In the genomic region with DNA sequence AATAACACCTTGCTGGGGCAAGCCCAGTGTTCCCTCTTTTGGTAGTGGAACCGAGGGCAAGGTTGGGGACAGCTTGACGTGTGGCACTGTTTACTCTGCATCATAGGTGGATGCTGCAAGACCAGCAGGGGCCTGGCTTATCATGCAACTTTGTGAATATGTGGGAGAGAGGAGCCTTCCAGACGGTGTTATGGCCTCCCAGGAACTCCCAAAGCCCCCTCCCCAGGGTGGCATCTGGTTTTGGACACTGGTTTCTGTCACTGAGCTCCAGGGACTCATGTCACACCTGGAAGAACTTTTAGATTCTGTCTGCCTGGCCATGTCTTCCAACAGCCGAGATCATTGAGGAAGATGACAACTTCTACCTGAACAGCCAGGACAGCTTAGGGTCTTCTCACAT, we compare ENCODE assay signal across 19 cellular contexts. TPM values are rescaled to one million over a fixed set of nuclear protein-coding genes. Genes with fewer than 3 reads are reported as not detected.
A peak's percentile ranks its signal among the peaks of the same experiment; 100 is the strongest.
DNase-seq lines count a peak whose midpoint lies in the region; ATAC-seq and TF ChIP-seq lines count a peak whose summit lies in the region.
"Had no signal": no experiment of that assay in that cellular context is flagged by ENCODE, and none has a peak within 500 bp of the region (broad histone marks: within the 10 kb centered on the region; RNA-seq: fewer than 3 reads in every experiment).

No MANE protein-coding gene starts in this region.

- H3K4me1 Mint-ChIP-seq in CD4-positive, CD25-positive, alpha-beta regulatory T cell: peaks cover 6 to 39% (median 19%) of the 10 kb centered on the region in 4 donors
- peaks cover 26 to 33% (median 30%) of the 10 kb centered on the region in 3 donors for H3K4me1 Mint-ChIP-seq in T-cell

- no peak overlapping the region for H2AFZ ChIP-seq in neural cell (ENCODE audit: low read depth, low read length)

- H3K4me3 ChIP-seq in CD4-positive, CD25-positive, alpha-beta regulatory T cell (ENCODE audit: low read depth, low read length): peak overlapping the region; percentile 34
- H3K4me3 ChIP-seq in neural cell (ENCODE audit: low read length): peak overlapping the region; percentile 63
- H3K4me3 ChIP-seq: GM23248 had no signal

- no peaks in the 10 kb centered on the region for H3K36me3 ChIP-seq in CD4-positive, CD25-positive, alpha-beta regulatory T cell (ENCODE audit: control insufficient read depth, insufficient read depth, low read length)
- H3K36me3 ChIP-seq in neural cell (ENCODE audit: insufficient read depth, low read length): no peaks in the 10 kb centered on the region
- H3K36me3 ChIP-seq: upper lobe of left lung had no signal

- H3K4me2 ChIP-seq in neural cell (ENCODE audit: low read length): no peak overlapping the region

- H3K36me3 Mint-ChIP-seq in CD4-positive, CD25-positive, alpha-beta regulatory T cell: no peaks in the 10 kb centered on the region
- H3K36me3 Mint-ChIP-seq in T-cell: no peaks in the 10 kb centered on the region

- peak overlapping the region; percentile 73 for H3K27ac ChIP-seq in CD4-positive, CD25-positive, alpha-beta regulatory T cell (ENCODE audit: insufficient read depth, low read length, poor library complexity, severe bottlenecking)
- H3K27ac ChIP-seq in neural cell (ENCODE audit: low read length) (peak overlapping the region; percentile 22), caudate nucleus (ENCODE audit: low read depth, low read length) (no peak overlapping the region)
- H3K27ac ChIP-seq: 22Rv1, GM23248 had no signal

- peaks cover 25% of the 10 kb centered on the region for H3K4me1 ChIP-seq in CD4-positive, CD25-positive, alpha-beta regulatory T cell (ENCODE audit: control insufficient read depth, insufficient read depth, low read length, poor library complexity, severe bottlenecking)

- H3K9me3 ChIP-seq in CD4-positive, CD25-positive, alpha-beta regulatory T cell (ENCODE audit: control insufficient read depth in 2 of 2, low read length in 2 of 2): no peaks in the 10 kb centered on the region
- peaks cover 4% of the 10 kb centered on the region for H3K9me3 ChIP-seq in neural cell (ENCODE audit: low read length)
- H3K9me3 ChIP-seq: upper lobe of left lung had no signal

- H3F3A ChIP-seq in neural cell (ENCODE audit: insufficient read depth, low read length, poor library complexity, severe bottlenecking): no peaks in the 10 kb centered on the region

- ATAC-seq in CD4-positive, CD25-positive, alpha-beta regulatory T cell (ENCODE audit: low read depth in 2 of 2): no peak
- ATAC-seq in T-cell (replicated peaks in 1 of 4) (no peak), GM21526 (IDR thresholded peaks at IDR 0.05; ENCODE audit: low FRiP score, unreplicated experiment) (no peak), HG03457 (IDR thresholded peaks at IDR 0.05; ENCODE audit: unreplicated experiment) (no peak)
- ATAC-seq: natural killer cell treated with Interleukin-12 subunit alpha and Interleukin-12 subunit beta and Interleukin-15 and Interleukin-18, amount 100 ng/mL, for 72 hours; stimulated activated memory B cell treated with anti-CD40 and anti-IgM and Interleukin-4, amounts not matched to agents 10 μg/mL and 1 μg/mL and 100 μg/mL, for 72 hours had no signal

- H3K4me3 Mint-ChIP-seq in CD4-positive, CD25-positive, alpha-beta regulatory T cell: peak overlapping the region in 3 of 4 donors; percentile 81 to 89 (median 86)
- peak overlapping the region in 2 of 3 donors; percentile 76 to 78 for H3K4me3 Mint-ChIP-seq in T-cell
- H3K4me3 Mint-ChIP-seq: activated T-helper 1 cell treated with anti-CD3 and anti-CD28 coated beads, Interleukin-12 subunit alpha, Interleukin-12 subunit beta, Interleukin-2, Interleukin-4 antibody, amounts not matched to agents 30 ng/mL and 10 ng/mL and 1 ng/mL, durations not matched to agents 14 hours and 24 hours and 36 hours; natural killer cell treated with Interleukin-12 subunit alpha and Interleukin-12 subunit beta and Interleukin-15 and Interleukin-18, amount 100 ng/mL, for 72 hours had no signal

- no peaks in the 10 kb centered on the region for H4K20me1 ChIP-seq in neural cell (ENCODE audit: insufficient read depth)

- no peaks in the 10 kb centered on the region for H3K27me3 ChIP-seq in CD4-positive, CD25-positive, alpha-beta regulatory T cell (ENCODE audit: control insufficient read depth, insufficient read depth, low read length)
- H3K27me3 ChIP-seq in neural cell (ENCODE audit: insufficient read depth, low read depth, low read length): no peaks in the 10 kb centered on the region
- H3K27me3 ChIP-seq: upper lobe of left lung had no signal

- no peak overlapping the region for H3K9ac ChIP-seq in neural cell (ENCODE audit: low read length)
- H3K9ac ChIP-seq: GM23248 had no signal

- no peak for TF ChIP-seq RAD21 in neural cell (conservative IDR thresholded peaks at IDR 0.05)

- H3K9me3 Mint-ChIP-seq in CD4-positive, CD25-positive, alpha-beta regulatory T cell: peaks cover 0 to 3% (median 0%) of the 10 kb centered on the region in 7 donors
- peaks cover 0 to 9% (median 4%) of the 10 kb centered on the region in 3 donors for H3K9me3 Mint-ChIP-seq in T-cell
- H3K9me3 Mint-ChIP-seq: natural killer cell treated with Interleukin-12 subunit alpha and Interleukin-12 subunit beta and Interleukin-15 and Interleukin-18, amount 100 ng/mL, for 72 hours had no signal

- H3K27ac Mint-ChIP-seq in CD4-positive, CD25-positive, alpha-beta regulatory T cell: peak overlapping the region; percentile 51 to 94 (median 87)
- H3K27ac Mint-ChIP-seq in T-cell: peak overlapping the region; percentile 81 to 91
- H3K27ac Mint-ChIP-seq: activated B cell treated with CpG ODN at 0.5 μM for 24 hours; activated naive CD4-positive, alpha-beta T cell treated with anti-CD3 and anti-CD28 coated beads for 36 hours; activated T-helper 1 cell treated with anti-CD3 and anti-CD28 coated beads, Interleukin-12 subunit alpha, Interleukin-12 subunit beta, Interleukin-2, Interleukin-4 antibody, amounts not matched to agents 30 ng/mL and 10 ng/mL and 1 ng/mL, durations not matched to agents 14 hours and 24 hours and 36 hours had no signal

- no peaks in the 10 kb centered on the region for H3K9me2 ChIP-seq in neural cell (ENCODE audit: insufficient read depth, low read length)

- peak; percentile 33 for DNase-seq in NCI-H1105 treated with DMSO at 0.1 percent for 48 hours (lab: John Stamatoyannopoulos, UW)
- DNase-seq in NCI-H1105 (lab: John Stamatoyannopoulos, UW): no peak
- DNase-seq in CD4-positive, CD25-positive, alpha-beta regulatory T cell: no peak
- DNase-seq in T-cell: no peak
- DNase-seq in caudate nucleus (lab: John Stamatoyannopoulos, UW): no peak
- DNase-seq: activated B cell treated with CpG ODN at 0.5 μM for 24 hours, GM23248, left cardiac atrium, NCI-H2081 treated with DMSO at 0.1 percent for 48 hours had no signal

- TF ChIP-seq EP300 in neural cell (conservative IDR thresholded peaks at IDR 0.05; ENCODE audit: poor library complexity, severe bottlenecking): no peak

- no peak for TF ChIP-seq CTCF in neural cell (IDR thresholded peaks at IDR 0.05; ENCODE audit: poor library complexity, severe bottlenecking)

- no peaks in the 10 kb centered on the region for H3K79me2 ChIP-seq in neural cell (replicated peaks; ENCODE audit: insufficient read depth, low read length)

- CTCF ChIA-PET in T-cell (lab: Charles Lee): interaction anchor here (0.6 to 2.7 kb wide), 7 partner anchors 11 to 323 kb away, joined by 3 to 38 read pairs (median 4); partner anchors contain the start of gene SUSD4 (in 1 of the 2)

- peaks cover 9% of the 10 kb centered on the region for H3K27me3 Mint-ChIP-seq in CD4-positive, CD25-positive, alpha-beta regulatory T cell
- H3K27me3 Mint-ChIP-seq in T-cell: no peaks in the 10 kb centered on the region

- POLR2A ChIA-PET in T-cell (lab: Charles Lee): interaction anchor here in 1 of 2 donors (0.6 kb wide), 1 partner anchor 210 kb away, joined by 3 read pairs; no protein-coding TSS in a partner anchor

TF ChIP-seq in neural cell, 6 proteins besides CTCF, POLR2A, EP300 and RAD21:
- TF ChIP-seq POLR2AphosphoS5 (IDR thresholded peaks at IDR 0.05) (no peak), MXI1 (conservative IDR thresholded peaks at IDR 0.05; ENCODE audit: poor library complexity, severe bottlenecking) (no peak), EZH2 (IDR thresholded peaks at IDR 0.05; ENCODE audit: borderline replicate concordance, insufficient read depth, low read length, poor library complexity, severe bottlenecking) (no peak), SMC3 (conservative IDR thresholded peaks at IDR 0.05; ENCODE audit: poor library complexity) (no peak), TAF1 (IDR thresholded peaks at IDR 0.05; ENCODE audit: low read depth) (no peak)
- TF ChIP-seq, protein P1, sequence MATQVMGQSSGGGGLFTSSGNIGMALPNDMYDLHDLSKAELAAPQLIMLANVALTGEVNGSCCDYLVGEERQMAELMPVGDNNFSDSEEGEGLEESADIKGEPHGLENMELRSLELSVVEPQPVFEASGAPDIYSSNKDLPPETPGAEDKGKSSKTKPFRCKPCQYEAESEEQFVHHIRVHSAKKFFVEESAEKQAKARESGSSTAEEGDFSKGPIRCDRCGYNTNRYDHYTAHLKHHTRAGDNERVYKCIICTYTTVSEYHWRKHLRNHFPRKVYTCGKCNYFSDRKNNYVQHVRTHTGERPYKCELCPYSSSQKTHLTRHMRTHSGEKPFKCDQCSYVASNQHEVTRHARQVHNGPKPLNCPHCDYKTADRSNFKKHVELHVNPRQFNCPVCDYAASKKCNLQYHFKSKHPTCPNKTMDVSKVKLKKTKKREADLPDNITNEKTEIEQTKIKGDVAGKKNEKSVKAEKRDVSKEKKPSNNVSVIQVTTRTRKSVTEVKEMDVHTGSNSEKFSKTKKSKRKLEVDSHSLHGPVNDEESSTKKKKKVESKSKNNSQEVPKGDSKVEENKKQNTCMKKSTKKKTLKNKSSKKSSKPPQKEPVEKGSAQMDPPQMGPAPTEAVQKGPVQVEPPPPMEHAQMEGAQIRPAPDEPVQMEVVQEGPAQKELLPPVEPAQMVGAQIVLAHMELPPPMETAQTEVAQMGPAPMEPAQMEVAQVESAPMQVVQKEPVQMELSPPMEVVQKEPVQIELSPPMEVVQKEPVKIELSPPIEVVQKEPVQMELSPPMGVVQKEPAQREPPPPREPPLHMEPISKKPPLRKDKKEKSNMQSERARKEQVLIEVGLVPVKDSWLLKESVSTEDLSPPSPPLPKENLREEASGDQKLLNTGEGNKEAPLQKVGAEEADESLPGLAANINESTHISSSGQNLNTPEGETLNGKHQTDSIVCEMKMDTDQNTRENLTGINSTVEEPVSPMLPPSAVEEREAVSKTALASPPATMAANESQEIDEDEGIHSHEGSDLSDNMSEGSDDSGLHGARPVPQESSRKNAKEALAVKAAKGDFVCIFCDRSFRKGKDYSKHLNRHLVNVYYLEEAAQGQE (IDR thresholded peaks at IDR 0.05; ENCODE audit: borderline replicate concordance): no peak

RNA-seq across cellular contexts. Expression of gene TLR5, which starts 1.4 kb away (rescaled TPM):
- 0.84 TPM for total RNA-seq in CD4-positive, CD25-positive, alpha-beta regulatory T cell
- polyA plus RNA-seq in CD4-positive, CD25-positive, alpha-beta regulatory T cell: 1 to 10 TPM; 4.7 to 9.5 (median 6.2) TPM
- total RNA-seq in T-cell: 1 to 10 TPM; 2.5 to 8.1 (median 3.8) TPM
- not detected in 2 replicates for polyA plus RNA-seq in neural cell
- polyA minus RNA-seq in neural cell: 0.24 and 1.9 TPM in 2 replicates
- total RNA-seq: activated B cell treated with CpG ODN at 0.5 μM for 24 hours; activated T-helper 1 cell treated with anti-CD3 and anti-CD28 coated beads, Interleukin-12 subunit alpha, Interleukin-12 subunit beta, Interleukin-2, Interleukin-4 antibody, amounts not matched to agents 30 ng/mL and 10 ng/mL and 1 ng/mL, durations not matched to agents 14 hours and 24 hours and 36 hours; GM23248; HT1080 had no signal
- polyA plus RNA-seq: GM23248 had no signal
